Comparison of ENCODE assay signal across 16 cellular contexts in genomic region chr14:64741200-64741599, GRCh38.
"Had no signal": no experiment of that assay in that cellular context is flagged by ENCODE, and none has a peak within 500 bp of the region (broad histone marks: within the 10 kb centered on the region; RNA-seq: fewer than 3 reads in every experiment).

No MANE protein-coding gene starts in this region.

- H3K27me3 ChIP-seq: foreskin keratinocyte, neutrophil, right atrium auricular region, tibial artery, upper lobe of left lung, vagina had no signal

- H3K9me3 Mint-ChIP-seq: stimulated activated naive CD8-positive, alpha-beta T cell treated with anti-CD3 and anti-CD28 coated beads, Interleukin-15, Interleukin-2, amounts not matched to agents 100 ng/mL and 50 ng/mL, for 24 hours had no signal

- H3K4me3 ChIP-seq: lung, right atrium auricular region, tibial artery, upper lobe of left lung, vagina had no signal

- DNase-seq: erythroblast; foreskin keratinocyte; kidney; left cardiac atrium; left ventricle myocardium superior; mesenchymal stem cell; midbrain; small intestine; stimulated activated CD4-positive, alpha-beta T cell treated with anti-CD3 and anti-CD28 coated beads, Interleukin-12 subunit alpha, Interleukin-12 subunit beta, amount 100 ng/mL, for 4 hours; tibial artery had no signal

- H3K9me3 ChIP-seq: neutrophil, right atrium auricular region, tibial artery, upper lobe of left lung, vagina had no signal

- H3K27ac Mint-ChIP-seq: stimulated activated naive CD8-positive, alpha-beta T cell treated with anti-CD3 and anti-CD28 coated beads, Interleukin-15, Interleukin-2, amounts not matched to agents 100 ng/mL and 50 ng/mL, for 24 hours had no signal

- H3K27me3 Mint-ChIP-seq: stimulated activated naive CD8-positive, alpha-beta T cell treated with anti-CD3 and anti-CD28 coated beads, Interleukin-15, Interleukin-2, amounts not matched to agents 100 ng/mL and 50 ng/mL, for 24 hours had no signal

- H3K27ac ChIP-seq: foreskin keratinocyte, right atrium auricular region, upper lobe of left lung, vagina had no signal

- H3K4me3 Mint-ChIP-seq: stimulated activated naive CD8-positive, alpha-beta T cell treated with anti-CD3 and anti-CD28 coated beads, Interleukin-15, Interleukin-2, amounts not matched to agents 100 ng/mL and 50 ng/mL, for 24 hours had no signal

- ATAC-seq: foreskin keratinocyte, left cardiac atrium, left ventricle myocardium superior had no signal
